18 cellular contexts compared by ENCODE assay signal in the genomic region with DNA sequence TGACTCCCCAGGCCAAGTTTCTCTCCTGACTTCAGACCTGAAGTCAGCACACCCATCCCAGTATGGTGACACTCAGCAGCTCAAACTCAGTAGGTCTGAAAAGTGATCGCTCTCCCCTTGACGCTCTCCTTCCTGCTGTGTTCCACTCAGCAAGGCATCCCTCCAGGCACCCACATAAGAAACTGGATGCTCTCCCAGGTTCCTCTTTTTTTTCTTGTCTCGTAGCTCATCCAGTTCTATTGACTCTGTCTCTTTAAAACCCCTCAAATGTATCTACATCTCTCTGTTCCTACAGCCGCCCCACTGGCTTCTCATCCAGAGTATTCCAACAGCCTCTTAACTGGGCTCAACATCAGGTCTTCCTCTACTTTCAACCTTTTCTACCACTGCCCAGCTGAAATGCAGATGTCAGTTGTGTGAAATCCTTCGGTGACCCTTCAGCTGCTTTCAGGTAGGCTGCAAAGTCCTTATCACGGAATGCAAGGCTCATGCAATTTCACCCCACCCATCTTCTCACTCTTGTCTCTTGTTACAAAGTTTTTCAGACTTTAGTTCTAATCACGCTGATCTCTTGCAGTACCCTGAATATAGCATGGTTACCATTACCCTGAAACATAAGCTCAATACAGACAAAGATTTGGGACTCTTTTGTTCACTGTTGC.
DNase-seq lines count a peak whose midpoint lies in the region; ATAC-seq, FAIRE-seq and TF ChIP-seq lines count a peak whose summit lies in the region.
"Had no signal": no experiment of that assay in that cellular context is flagged by ENCODE, and none has a peak within 500 bp of the region (broad histone marks: within the 10 kb centered on the region; RNA-seq: fewer than 3 reads in every experiment).

No MANE protein-coding gene starts in this region.

- no peak overlapping the region for H2BK120ac ChIP-seq in mesendoderm (ENCODE audit: low read depth, low read length)

- no peak for TF ChIP-seq CTCF in K562 (IDR thresholded peaks at IDR 0.05 in 2 of 3, conservative IDR thresholded peaks at IDR 0.05 in 1 of 3; ENCODE audit: insufficient read depth in 2 of 3, low read depth in 1 of 3, low read length in 3 of 3)
- no peak for TF ChIP-seq CTCF in osteocyte (IDR thresholded peaks at IDR 0.05)

- no peak overlapping the region for H3K4me3 Mint-ChIP-seq in osteocyte (ENCODE audit: unreplicated experiment)
- H3K4me3 Mint-ChIP-seq: CD4-positive, alpha-beta T cell; HFFc6 had no signal

- H3K18ac ChIP-seq in mesendoderm (ENCODE audit: low read length) = no peak overlapping the region

- H3K27me3 ChIP-seq in K562 (ENCODE audit: control insufficient read depth in 2 of 2, insufficient read depth in 2 of 2, low read length in 2 of 2) = peaks cover 4 to 42% of the 10 kb centered on the region in 2 experiments
- no peaks in the 10 kb centered on the region for H3K27me3 ChIP-seq in mesendoderm (ENCODE audit: insufficient read depth, low read length, poor library complexity)
- H3K27me3 ChIP-seq: BLaER1 had no signal

- no peak overlapping the region for H2AK5ac ChIP-seq in mesendoderm (ENCODE audit: low read length)

- no peaks in the 10 kb centered on the region for H3K9me3 Mint-ChIP-seq in osteocyte (ENCODE audit: unreplicated experiment)
- H3K9me3 Mint-ChIP-seq: CD4-positive, alpha-beta T cell had no signal

- DNase-seq in SIG-M5 treated with dmso at 0.1 percent for 504 hours (lab: John Stamatoyannopoulos, UW; ENCODE audit: unreplicated experiment) (peak; percentile 3), SIG-M5 (lab: John Stamatoyannopoulos, UW) (no peak), NOMO-1 treated with dmso at 0.1 percent for 144 hours (lab: John Stamatoyannopoulos, UW; ENCODE audit: unreplicated experiment) (peak; percentile 1), K562 (ENCODE audit: extremely low read depth in 1 of 4, low spot score in 3 of 4) (peak in 2 of 4 experiments; percentile 35 to 51), osteocyte (ENCODE audit: extremely low spot score, unreplicated experiment) (peak; percentile 27), NCI-H2107 (lab: John Stamatoyannopoulos, UW) (no peak), mesendoderm (no peak)
- DNase-seq in activated naive CD4-positive, alpha-beta T cell treated with anti-CD3 and anti-CD28 coated beads, Interleukin-2, amount 50 U/mL, for 16 hours = no peak
- DNase-seq: 8988T; AML-193; Calu3; CD4-positive, alpha-beta T cell; DMS 273 treated with DMSO at 0.1 percent for 48 hours; GOT3; HFFc6 had no signal

- POLR2A ChIA-PET in K562 (lab: Yijun Ruan, JAX) = interaction anchor here (0.7 to 1.2 kb wide), 4 partner anchors 8 to 104 kb away, joined by 3 to 4 read pairs (median 3); no protein-coding TSS in a partner anchor

- H3K79me2 ChIP-seq in K562 (ENCODE audit: control insufficient read depth, insufficient read depth, low read length) (no peaks in the 10 kb centered on the region), mesendoderm (ENCODE audit: control insufficient read depth, insufficient read depth, low read length) (no peaks in the 10 kb centered on the region)

- no peaks in the 10 kb centered on the region for H3K9me3 ChIP-seq in K562 (replicated peaks; ENCODE audit: control insufficient read depth, insufficient read depth, low read depth, low read length)
- H3K9me3 ChIP-seq: BLaER1, HAP-1 had no signal

- H3K27ac Mint-ChIP-seq in osteocyte (ENCODE audit: unreplicated experiment) = no peak overlapping the region
- H3K27ac Mint-ChIP-seq: CD4-positive, alpha-beta T cell; HFFc6 had no signal

- H2BK5ac ChIP-seq in mesendoderm (ENCODE audit: low read length) = no peak overlapping the region

- peaks cover 10% of the 10 kb centered on the region for H3K27me3 Mint-ChIP-seq in osteocyte (ENCODE audit: unreplicated experiment)

- H4K5ac ChIP-seq in mesendoderm (ENCODE audit: low read length) = no peak overlapping the region

- no peak overlapping the region for H3K23ac ChIP-seq in mesendoderm (ENCODE audit: low read length)

- H2AFZ ChIP-seq in K562 (ENCODE audit: low read depth, low read length) = no peak overlapping the region

- no peak overlapping the region for H3K56ac ChIP-seq in mesendoderm (ENCODE audit: low read length)

- ATAC-seq in K562 = peak; percentile 65

- WGBS in K562 (ENCODE audit: insufficient coverage, low coverage, missing lambda C conversion rate) = 1% methylated on average over 7 of the region's 7 CpGs
- WGBS in mesendoderm (ENCODE audit: extremely low coverage, insufficient coverage, low lambda C conversion rate) = no CpG with 5 or more reads among the region's 7 CpGs

- peaks cover 3% of the 10 kb centered on the region for H3K4me1 Mint-ChIP-seq in osteocyte (ENCODE audit: unreplicated experiment)

- no peaks in the 10 kb centered on the region for H3K36me3 Mint-ChIP-seq in osteocyte (ENCODE audit: unreplicated experiment)

- intact Hi-C loops in K562 (cut with micrococcal nuclease) = no loop called here

- no peak overlapping the region; a peak in 1 of 4 replicates for H3K9ac ChIP-seq in K562 (ENCODE audit: insufficient read depth in 1 of 2, low read depth in 2 of 2, low read length in 2 of 2)
- no peak overlapping the region for H3K9ac ChIP-seq in mesendoderm (ENCODE audit: low read length)
- H3K9ac ChIP-seq: BLaER1 had no signal

- no peak for TF ChIP-seq EP300 in K562 (IDR thresholded peaks at IDR 0.05; ENCODE audit: low read length)

- BruUV-seq in K562 (replicated peaks; lab: Mats Ljungman, UMichigan) = no TSS peak

- no peak overlapping the region for H2BK15ac ChIP-seq in mesendoderm (replicated peaks; ENCODE audit: low read depth)

- CTCF ChIA-PET in K562 (lab: Yijun Ruan, JAX; ENCODE audit: low intra/inter-chr PET ratio) = no interaction called here

- H3K36me3 ChIP-seq in K562 (ENCODE audit: control insufficient read depth, insufficient read depth, low read length) (no peaks in the 10 kb centered on the region), mesendoderm (ENCODE audit: control insufficient read depth, insufficient read depth, low read length) (no peaks in the 10 kb centered on the region)
- H3K36me3 ChIP-seq: BLaER1, HAP-1 had no signal

- H3K4me1 ChIP-seq in K562 (replicated peaks in 1 of 2; ENCODE audit: control insufficient read depth in 2 of 2, insufficient read depth in 2 of 2, low read length in 2 of 2) = peaks cover 0 to 8% of the 10 kb centered on the region in 2 experiments; a peak in 3 of 5 replicates
- H3K4me1 ChIP-seq in mesendoderm (ENCODE audit: control insufficient read depth, low read depth, low read length) = peaks cover 3% of the 10 kb centered on the region
- H3K4me1 ChIP-seq: BLaER1, HAP-1 had no signal

- no peaks in the 10 kb centered on the region for H3K79me1 ChIP-seq in mesendoderm (ENCODE audit: low read length)

- H3K4me3 ChIP-seq in K562 (no peak overlapping the region), mesendoderm (ENCODE audit: low read length) (no peak overlapping the region)
- H3K4me3 ChIP-seq: BLaER1, HAP-1 had no signal

- no peak overlapping the region for H3K27ac ChIP-seq in K562 (ENCODE audit: extremely low read depth, low read depth, low read length)
- no peak overlapping the region for H3K27ac ChIP-seq in mesendoderm (ENCODE audit: low read depth, low read length)
- H3K27ac ChIP-seq: BLaER1 had no signal

- H3K4me2 ChIP-seq in K562 (ENCODE audit: insufficient read depth, low read length) = peak overlapping the region; percentile 16; the same call in 1 of the 2 replicates
- no peak overlapping the region for H3K4me2 ChIP-seq in mesendoderm (ENCODE audit: low read length)
- H3K4me2 ChIP-seq: BLaER1 had no signal

- peak; percentile 62 for FAIRE-seq in K562 (lab: Jason Lieb, UNC)
- FAIRE-seq: HTR-8/SVneo had no signal

- no peaks in the 10 kb centered on the region; the same call in 1 of the 2 replicates for H4K20me1 ChIP-seq in K562 (replicated peaks; ENCODE audit: control insufficient read depth, insufficient read depth, low read length)
- H4K20me1 ChIP-seq: BLaER1 had no signal

- no peak overlapping the region for H3K4ac ChIP-seq in mesendoderm (ENCODE audit: low read depth, low read length)

- TF ChIP-seq RAD21 in K562 (CRISPR knock-in tag; conservative IDR thresholded peaks at IDR 0.05 in 1 of 2, IDR thresholded peaks at IDR 0.05 in 1 of 2) = no peak

- TF ChIP-seq POLR2A in K562 (conservative IDR thresholded peaks at IDR 0.05) = no peak

- in situ Hi-C loops in K562 (cut with MboI) = no loop called here

- no peaks in the 10 kb centered on the region for H3K9me1 ChIP-seq in K562 (ENCODE audit: control insufficient read depth, insufficient read depth, low read length)

- H4K8ac ChIP-seq in mesendoderm (ENCODE audit: low read depth, low read length) = no peak overlapping the region

TF ChIP-seq in K562, 482 proteins besides CTCF, POLR2A, EP300 and RAD21:
- no peak for TF ChIP-seq TCF7 (IDR thresholded peaks at IDR 0.05; ENCODE audit: borderline replicate concordance)
- no peak for TF ChIP-seq RHOXF2B (CRISPR knock-in tag; conservative IDR thresholded peaks at IDR 0.05)
- peak; percentile 68 for TF ChIP-seq TCF3 (CRISPR knock-in tag; IDR thresholded peaks at IDR 0.05)
- TF ChIP-seq HDGF (IDR thresholded peaks at IDR 0.05) = no peak
- TF ChIP-seq CTBP1 (IDR thresholded peaks at IDR 0.05; ENCODE audit: borderline replicate concordance) = peak; percentile 45; the same call in 1 of the 2 replicates
- TF ChIP-seq ARID1B (IDR thresholded peaks at IDR 0.05) = peak; percentile 51; the same call in 1 of the 2 replicates
- 0 out of 4 replicates have a peak, but pooled peaks of 1 of the 2 experiments have one; percentile 15 for TF ChIP-seq RCOR1 (IDR thresholded peaks at IDR 0.05; ENCODE audit: borderline replicate concordance in 1 of 2, low read depth in 2 of 2, low read length in 2 of 2)
- TF ChIP-seq ZEB2 (IDR thresholded peaks at IDR 0.05) = peak; percentile 66; the same call in 1 of the 2 replicates
- TF ChIP-seq NCOA1 (IDR thresholded peaks at IDR 0.05; ENCODE audit: low read depth) = no peak
- TF ChIP-seq SPI1 (IDR thresholded peaks at IDR 0.05; ENCODE audit: borderline replicate concordance, low read depth, low read length) = peak; percentile 63
- no peak for TF ChIP-seq PHF8 (IDR thresholded peaks at IDR 0.05; ENCODE audit: borderline replicate concordance, low read length)
- peak; percentile 42; the same call in 1 of the 2 replicates for TF ChIP-seq NCOR1 (IDR thresholded peaks at IDR 0.05)
- peak; percentile 52; the same call in 1 of the 2 replicates for TF ChIP-seq TAL1 (IDR thresholded peaks at IDR 0.05)
- TF ChIP-seq CBFA2T2 (conservative IDR thresholded peaks at IDR 0.05) = peak; percentile 40
- TF ChIP-seq TEAD4 (IDR thresholded peaks at IDR 0.05; ENCODE audit: low read length) = peak; percentile 47; the same call in 1 of the 2 replicates
- TF ChIP-seq TEAD4 (CRISPR knock-in tag; IDR thresholded peaks at IDR 0.05; ENCODE audit: borderline replicate concordance) = no peak
- TF ChIP-seq CBFA2T3 (IDR thresholded peaks at IDR 0.05) = peak; percentile 72
- 0 out of 2 replicates have a peak, but pooled peaks have one; percentile 32 for TF ChIP-seq DPF2 (IDR thresholded peaks at IDR 0.05)
- TF ChIP-seq GATA2 (CRISPR knock-in tag; IDR thresholded peaks at IDR 0.05) = peak; percentile 40; the same call in 1 of the 2 replicates

Comparison
In these comparisons a context has a peak if more than half of its experiments do, and no peak if none do; other contexts are left out.
1. DNase-seq: peak in SIG-M5 treated with dmso at 0.1 percent for 504 hours (single experiment), NOMO-1 treated with dmso at 0.1 percent for 144 hours (single experiment) and osteocyte (single experiment); none in SIG-M5 (single experiment), NCI-H2107 (single experiment), mesendoderm (single experiment) and activated naive CD4-positive, alpha-beta T cell treated with anti-CD3 and anti-CD28 coated beads, Interleukin-2, amount 50 U/mL, for 16 hours (single experiment).